ENCODE assay signal across 24 cellular contexts in the genomic region with DNA sequence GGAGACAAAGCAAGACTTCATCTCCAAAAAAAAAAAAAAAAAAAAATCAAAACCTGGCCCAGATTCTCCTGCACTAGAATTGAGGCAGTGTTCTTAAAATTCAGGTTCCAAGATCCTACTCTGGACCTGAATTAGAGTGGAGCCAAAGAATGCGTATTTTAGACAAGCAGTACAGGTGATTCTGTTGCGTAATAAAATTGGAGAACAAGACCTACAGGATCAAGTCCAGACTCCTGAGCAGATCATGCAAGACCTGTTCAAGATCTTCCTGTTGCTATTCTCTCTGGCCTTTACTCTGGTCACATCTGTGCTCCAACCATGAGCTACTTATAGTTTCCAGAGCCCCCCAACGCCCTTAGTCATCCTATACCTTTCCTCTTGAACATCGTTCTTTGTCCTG.
"Had no signal": no experiment of that assay in that cellular context is flagged by ENCODE, and none has a peak within 500 bp of the region (broad histone marks: within the 10 kb centered on the region; RNA-seq: fewer than 3 reads in every experiment).

No MANE protein-coding gene starts in this region.

- H3K4me3 ChIP-seq: ascending aorta, cardiac muscle cell, coronary artery, esophagus muscularis mucosa, heart right ventricle, right atrium auricular region, smooth muscle cell, stomach, thyroid gland, upper lobe of left lung had no signal

- H2AFZ ChIP-seq: parathyroid adenoma had no signal

- H3K27me3 ChIP-seq: ascending aorta, cardiac muscle cell, esophagus muscularis mucosa, foreskin keratinocyte, heart right ventricle, right atrium auricular region, stomach, thyroid gland, upper lobe of left lung had no signal

- H3K79me2 ChIP-seq: parathyroid adenoma had no signal

- H3K4me2 ChIP-seq: smooth muscle cell had no signal

- H3K4me1 ChIP-seq: ascending aorta, foreskin keratinocyte, parathyroid adenoma, right atrium auricular region had no signal

- H3K9me3 ChIP-seq: ascending aorta, esophagus muscularis mucosa, heart right ventricle, right atrium auricular region, stomach, thyroid gland, upper lobe of left lung had no signal

- H3K27ac ChIP-seq: ascending aorta, cardiac muscle cell, coronary artery, esophagus muscularis mucosa, foreskin keratinocyte, heart right ventricle, parathyroid adenoma, right atrium auricular region, stomach, thyroid gland, upper lobe of left lung had no signal

- ATAC-seq: activated CD4-positive, alpha-beta T cell treated with anti-CD3 and anti-CD28 coated beads for 36 hours; activated CD8-positive, alpha-beta T cell treated with anti-CD3 and anti-CD28 coated beads, Interleukin-2, amount 10 ng/mL, durations not matched to agents 7 days and 5 days; effector memory CD8-positive, alpha-beta T cell; foreskin keratinocyte; heart right ventricle; left ventricle myocardium superior; stimulated activated naive B cell treated with anti-CD40 and anti-IgM and Interleukin-4, amounts not matched to agents 10 μg/mL and 1 μg/mL and 100 μg/mL, for 72 hours had no signal

- DNase-seq: activated CD4-positive, alpha-beta T cell treated with anti-CD3 and anti-CD28 coated beads for 36 hours; activated CD4-positive, CD25-positive, alpha-beta regulatory T cell; activated CD8-positive, alpha-beta T cell treated with anti-CD3 and anti-CD28 coated beads, Interleukin-2, amount 10 ng/mL, durations not matched to agents 7 days and 5 days; activated effector memory CD4-positive, alpha-beta T cell treated with Interleukin-2 at 50 U/mL for 16 hours; activated naive CD4-positive, alpha-beta T cell treated with Interleukin-2 at 50 U/mL for 16 hours; cerebellar nuclear complex; effector memory CD8-positive, alpha-beta T cell; foreskin keratinocyte; heart right ventricle; left ventricle myocardium superior; occipital lobe; stimulated activated CD4-positive, alpha-beta T cell treated with anti-CD3 and anti-CD28 coated beads, Interleukin-1b, Interleukin-23, amount 100 ng/mL, for 48 hours; stimulated activated naive B cell treated with anti-CD40 and anti-IgM and Interleukin-4, amounts not matched to agents 10 μg/mL and 1 μg/mL and 100 μg/mL, for 72 hours; stomach; T-helper 2 cell; thyroid gland; upper lobe of left lung had no signal

- H3K9ac ChIP-seq: parathyroid adenoma had no signal
